In genomic region chr19:6803036-6803404, GRCh38 we compare ENCODE assay signal across 10 cellular contexts. TPM values are rescaled to one million over a fixed set of nuclear protein-coding genes. Genes with fewer than 3 reads are reported as not detected.
A peak's percentile ranks its signal among the peaks of the same experiment; 100 is the strongest.
DNase-seq lines count a peak whose midpoint lies in the region; ATAC-seq, FAIRE-seq and TF ChIP-seq lines count a peak whose summit lies in the region.
"Had no signal": no experiment of that assay in that cellular context is flagged by ENCODE, and none has a peak within 500 bp of the region (broad histone marks: within the 10 kb centered on the region; RNA-seq: fewer than 3 reads in every experiment).

No MANE protein-coding gene starts in this region.

- POLR2A ChIA-PET in activated naive CD8-positive, alpha-beta T cell treated with anti-CD3 and anti-CD28 coated beads, Interleukin-2, amount 10 ng/mL, durations not matched to agents 7 days and 5 days (lab: Charles Lee): interaction anchor here (0.9 to 6.1 kb wide), 3 partner anchors 19 to 35 kb away, joined by 3 to 88 read pairs (median 6); partner anchors contain the start of gene VAV1
- POLR2A ChIA-PET in MCF 10A (lab: Yijun Ruan, JAX): interaction anchor here (1.0 kb wide), 1 partner anchor 21 kb away, joined by 3 read pairs; no protein-coding TSS in a partner anchor

- H2AFZ ChIP-seq in MM.1S (ENCODE audit: low read length): no peak overlapping the region
- H2AFZ ChIP-seq: neural progenitor cell had no signal

- H3K27me3 ChIP-seq in MM.1S (replicated peaks; ENCODE audit: insufficient read depth, low read length): no peaks in the 10 kb centered on the region
- H3K27me3 ChIP-seq: neural progenitor cell, uterus had no signal

- DNase-seq in activated T-cell treated with anti-CD3 and anti-CD28 coated beads, Interleukin-2, amount 50 U/mL, for 24 hours: no peak
- no peak for DNase-seq in activated T-cell treated with anti-CD3 and anti-CD28 coated beads, Interleukin-2, amount 50 U/mL, for 1 hour
- DNase-seq in MM.1S: peak; percentile 53
- DNase-seq in activated naive CD8-positive, alpha-beta T cell treated with anti-CD3 and anti-CD28 coated beads, Interleukin-2, amount 10 ng/mL, durations not matched to agents 7 days and 5 days: no peak
- no peak for DNase-seq in stimulated activated naive CD8-positive, alpha-beta T cell treated with anti-CD3 and anti-CD28 coated beads, Interleukin-15, amount 100 ng/mL, for 72 hours
- DNase-seq in GM19238 (ENCODE audit: insufficient read length, low spot score): no peak
- no peak for DNase-seq in RCC 7860 (ENCODE audit: low spot score)
- DNase-seq in MCF 10A (ENCODE audit: unreplicated experiment): no peak

- FAIRE-seq in RCC 7860 (lab: Jason Lieb, UNC): no peak

- no peaks in the 10 kb centered on the region for H3K9me3 Mint-ChIP-seq in activated T-cell treated with anti-CD3 and anti-CD28 coated beads, Interleukin-2, amount 50 U/mL, for 24 hours
- H3K9me3 Mint-ChIP-seq in activated naive CD8-positive, alpha-beta T cell treated with anti-CD3 and anti-CD28 coated beads, Interleukin-2, amount 10 ng/mL, durations not matched to agents 7 days and 5 days: no peaks in the 10 kb centered on the region
- H3K9me3 Mint-ChIP-seq in stimulated activated naive CD8-positive, alpha-beta T cell treated with anti-CD3 and anti-CD28 coated beads, Interleukin-15, amount 100 ng/mL, for 72 hours: no peaks in the 10 kb centered on the region
- H3K9me3 Mint-ChIP-seq in MCF 10A (ENCODE audit: unreplicated experiment): no peaks in the 10 kb centered on the region
- H3K9me3 Mint-ChIP-seq: neural progenitor cell had no signal

- H4K20me1 ChIP-seq in MM.1S (ENCODE audit: insufficient read depth, low read length): no peaks in the 10 kb centered on the region

- peaks cover 42% of the 10 kb centered on the region for H3F3A ChIP-seq in MM.1S (ENCODE audit: insufficient read depth, low read length)

- H3K4me3 ChIP-seq in MM.1S (ENCODE audit: low read length): peak overlapping the region; percentile 46
- H3K4me3 ChIP-seq: neural progenitor cell, uterus had no signal

- peaks cover 61% of the 10 kb centered on the region for H3K4me1 Mint-ChIP-seq in activated T-cell treated with anti-CD3 and anti-CD28 coated beads, Interleukin-2, amount 50 U/mL, for 24 hours (ENCODE audit: low read depth)
- H3K4me1 Mint-ChIP-seq in activated naive CD8-positive, alpha-beta T cell treated with anti-CD3 and anti-CD28 coated beads, Interleukin-2, amount 10 ng/mL, durations not matched to agents 7 days and 5 days: peaks cover 46% of the 10 kb centered on the region
- peaks cover 76% of the 10 kb centered on the region for H3K4me1 Mint-ChIP-seq in stimulated activated naive CD8-positive, alpha-beta T cell treated with anti-CD3 and anti-CD28 coated beads, Interleukin-15, amount 100 ng/mL, for 72 hours
- peaks cover 7% of the 10 kb centered on the region for H3K4me1 Mint-ChIP-seq in MCF 10A (ENCODE audit: insufficient read depth, unreplicated experiment)

- H3K36me3 ChIP-seq in MM.1S (replicated peaks; ENCODE audit: insufficient read depth, low read length): no peaks in the 10 kb centered on the region
- H3K36me3 ChIP-seq: neural progenitor cell, uterus had no signal

- peaks cover 34% of the 10 kb centered on the region for H3K4me1 ChIP-seq in MM.1S (ENCODE audit: low read length)
- H3K4me1 ChIP-seq: neural progenitor cell, uterus had no signal

- BruUV-seq in MCF 10A (replicated peaks; lab: Mats Ljungman, UMichigan): no TSS peak

- H3K4me2 ChIP-seq in MM.1S (ENCODE audit: low read depth, low read length): peak overlapping the region; percentile 82
- H3K4me2 ChIP-seq: neural progenitor cell had no signal

- H3K4me3 Mint-ChIP-seq in activated T-cell treated with anti-CD3 and anti-CD28 coated beads, Interleukin-2, amount 50 U/mL, for 24 hours: peak overlapping the region; percentile 85
- H3K4me3 Mint-ChIP-seq in activated naive CD8-positive, alpha-beta T cell treated with anti-CD3 and anti-CD28 coated beads, Interleukin-2, amount 10 ng/mL, durations not matched to agents 7 days and 5 days: peak overlapping the region; percentile 86
- H3K4me3 Mint-ChIP-seq in stimulated activated naive CD8-positive, alpha-beta T cell treated with anti-CD3 and anti-CD28 coated beads, Interleukin-15, amount 100 ng/mL, for 72 hours: peak overlapping the region; percentile 93 to 98
- H3K4me3 Mint-ChIP-seq in MCF 10A (ENCODE audit: unreplicated experiment): no peak overlapping the region
- H3K4me3 Mint-ChIP-seq: neural progenitor cell had no signal

- TF ChIP-seq CTCF in MM.1S (IDR thresholded peaks at IDR 0.05; ENCODE audit: low read length): no peak
- TF ChIP-seq CTCF in MCF 10A (IDR thresholded peaks at IDR 0.05; ENCODE audit: unreplicated experiment): no peak

- CTCF ChIA-PET in MCF 10A (lab: Yijun Ruan, JAX): no interaction called here

- no peaks in the 10 kb centered on the region for H3K27me3 Mint-ChIP-seq in activated T-cell treated with anti-CD3 and anti-CD28 coated beads, Interleukin-2, amount 50 U/mL, for 24 hours
- H3K27me3 Mint-ChIP-seq in activated naive CD8-positive, alpha-beta T cell treated with anti-CD3 and anti-CD28 coated beads, Interleukin-2, amount 10 ng/mL, durations not matched to agents 7 days and 5 days: no peaks in the 10 kb centered on the region
- H3K27me3 Mint-ChIP-seq in stimulated activated naive CD8-positive, alpha-beta T cell treated with anti-CD3 and anti-CD28 coated beads, Interleukin-15, amount 100 ng/mL, for 72 hours: no peaks in the 10 kb centered on the region
- no peaks in the 10 kb centered on the region for H3K27me3 Mint-ChIP-seq in MCF 10A (ENCODE audit: insufficient read depth, unreplicated experiment)

- ATAC-seq in activated naive CD8-positive, alpha-beta T cell treated with anti-CD3 and anti-CD28 coated beads, Interleukin-2, amount 10 ng/mL, durations not matched to agents 7 days and 5 days (ENCODE audit: low read depth): no peak
- ATAC-seq in stimulated activated naive CD8-positive, alpha-beta T cell treated with anti-CD3 and anti-CD28 coated beads, Interleukin-15, amount 100 ng/mL, for 72 hours: no peak

- peaks cover 47% of the 10 kb centered on the region for H3K36me3 Mint-ChIP-seq in activated T-cell treated with anti-CD3 and anti-CD28 coated beads, Interleukin-2, amount 50 U/mL, for 24 hours (ENCODE audit: low read depth)
- H3K36me3 Mint-ChIP-seq in activated naive CD8-positive, alpha-beta T cell treated with anti-CD3 and anti-CD28 coated beads, Interleukin-2, amount 10 ng/mL, durations not matched to agents 7 days and 5 days: peaks cover 27% of the 10 kb centered on the region
- H3K36me3 Mint-ChIP-seq in MCF 10A (ENCODE audit: insufficient read depth, unreplicated experiment): no peaks in the 10 kb centered on the region
- H3K36me3 Mint-ChIP-seq: neural progenitor cell had no signal

- intact Hi-C loops in MCF 10A (cut with micrococcal nuclease): no loop called here

- no peaks in the 10 kb centered on the region for H3K9me3 ChIP-seq in MM.1S (replicated peaks; ENCODE audit: insufficient read depth, low read length)
- H3K9me3 ChIP-seq: uterus had no signal

- peaks cover 76% of the 10 kb centered on the region for H3K79me2 ChIP-seq in MM.1S (ENCODE audit: low read length)

- peak overlapping the region; percentile 98 for H3K27ac Mint-ChIP-seq in activated T-cell treated with anti-CD3 and anti-CD28 coated beads, Interleukin-2, amount 50 U/mL, for 24 hours
- H3K27ac Mint-ChIP-seq in activated naive CD8-positive, alpha-beta T cell treated with anti-CD3 and anti-CD28 coated beads, Interleukin-2, amount 10 ng/mL, durations not matched to agents 7 days and 5 days: peak overlapping the region; percentile 93
- H3K27ac Mint-ChIP-seq in stimulated activated naive CD8-positive, alpha-beta T cell treated with anti-CD3 and anti-CD28 coated beads, Interleukin-15, amount 100 ng/mL, for 72 hours: peak overlapping the region; percentile 93 to 96
- H3K27ac Mint-ChIP-seq in MCF 10A (ENCODE audit: low read depth, unreplicated experiment): no peak overlapping the region
- H3K27ac Mint-ChIP-seq: neural progenitor cell had no signal

- peak overlapping the region; percentile 41; the same call in 1 of the 2 replicates for H3K9ac ChIP-seq in MM.1S (ENCODE audit: low read length)
- H3K9ac ChIP-seq: neural progenitor cell had no signal

- peak overlapping the region; percentile 86 for H3K27ac ChIP-seq in MM.1S (ENCODE audit: low read length)
- H3K27ac ChIP-seq: neural progenitor cell, uterus had no signal

- no peaks in the 10 kb centered on the region for H3K9me2 ChIP-seq in MM.1S (replicated peaks; ENCODE audit: insufficient read depth, low read length)

RNA-seq across cellular contexts. Expression of gene VAV1, which starts 30.5 kb away (rescaled TPM):
- total RNA-seq in activated naive CD8-positive, alpha-beta T cell treated with anti-CD3 and anti-CD28 coated beads, Interleukin-2, amount 10 ng/mL, durations not matched to agents 7 days and 5 days: 100 to 1,000 TPM; 108 to 113 TPM
- not detected in 2 replicates for total RNA-seq in MCF 10A (2022)

RNA-seq across cellular contexts. Expression of gene SH2D3A, which starts 35.8 kb away (rescaled TPM):
- total RNA-seq in activated naive CD8-positive, alpha-beta T cell treated with anti-CD3 and anti-CD28 coated beads, Interleukin-2, amount 10 ng/mL, durations not matched to agents 7 days and 5 days: 10 to 100 TPM; 35.5 to 35.7 TPM
- 28.5 and 76.7 TPM in 2 replicates for total RNA-seq in MCF 10A (2022)

Comparison
In these comparisons a context has a peak if more than half of its experiments do, and no peak if none do; other contexts are left out.
1. RNA of gene VAV1, which starts 30.5 kb away (total RNA-seq): 108 to 113 TPM in activated naive CD8-positive, alpha-beta T cell treated with anti-CD3 and anti-CD28 coated beads, Interleukin-2, amount 10 ng/mL, durations not matched to agents 7 days and 5 days; not detected in MCF 10A; every median in the first group is over 10 times any median in the second.